Comparison of ENCODE assay signal across 15 cellular contexts in genomic region chr5:150333400-150333799, GRCh38. TPM values are rescaled to one million over a fixed set of nuclear protein-coding genes. Genes with fewer than 3 reads are reported as not detected.
A peak's percentile ranks its signal among the peaks of the same experiment; 100 is the strongest.
DNase-seq lines count a peak whose midpoint lies in the region; FAIRE-seq and TF ChIP-seq lines count a peak whose summit lies in the region.
"Had no signal": no experiment of that assay in that cellular context is flagged by ENCODE, and none has a peak within 500 bp of the region (broad histone marks: within the 10 kb centered on the region; RNA-seq: fewer than 3 reads in every experiment).

No MANE protein-coding gene starts in this region.

- H2AFZ ChIP-seq in OCI-LY7 (ENCODE audit: low read length): no peak overlapping the region

- no peak for TF ChIP-seq POLR2A in adrenal gland (IDR thresholded peaks at IDR 0.05)

- TF ChIP-seq CTCF in adrenal gland (IDR thresholded peaks at IDR 0.05) (no peak), OCI-LY7 (conservative IDR thresholded peaks at IDR 0.05; ENCODE audit: low read length) (no peak)

- POLR2A ChIA-PET in OCI-LY7 (lab: Charles Lee): no interaction called here

- 71 to 81% (median 79%) methylated on average over 5 of the region's 5 CpGs for WGBS in adrenal gland, 4 donors

- H3K9me2 ChIP-seq in OCI-LY7 (ENCODE audit: insufficient read depth, low read length): no peaks in the 10 kb centered on the region

- BruUV-seq in OCI-LY7 (replicated peaks; lab: Mats Ljungman, UMichigan): no TSS peak

- CTCF ChIA-PET in OCI-LY7 (lab: Charles Lee; ENCODE audit: unreplicated experiment): no interaction called here

- H3K79me2 ChIP-seq in OCI-LY7 (ENCODE audit: insufficient read depth, low read depth, low read length): no peaks in the 10 kb centered on the region

- H3K27me3 ChIP-seq in layer of hippocampus (ENCODE audit: control insufficient read depth, insufficient read depth, low read length) (no peaks in the 10 kb centered on the region), adrenal gland (no peaks in the 10 kb centered on the region)
- H3K27me3 ChIP-seq: BLaER1 had no signal

- H3K4me3 ChIP-seq in adrenal gland: no peak overlapping the region
- no peak overlapping the region for H3K4me3 ChIP-seq in OCI-LY7 (ENCODE audit: low read depth, low read length, poor library complexity, severe bottlenecking)
- H3K4me3 ChIP-seq: BLaER1 had no signal

- DNase-seq in Ammon's horn (ENCODE audit: low spot score): peak; percentile 79
- DNase-seq in frontal cortex (ENCODE audit: low spot score in 2 of 2): peak; percentile 32 to 44
- peak; percentile 65 for DNase-seq in putamen (ENCODE audit: low spot score)
- no peak for DNase-seq in adrenal gland
- no peak for DNase-seq in stimulated activated CD8-positive, alpha-beta memory T cell treated with anti-CD3 and anti-CD28 coated beads, Interleukin-4, amount 100 ng/mL, for 48 hours
- DNase-seq in OCI-LY7 (ENCODE audit: low spot score): no peak
- no peak for DNase-seq in NCI-H748 (lab: John Stamatoyannopoulos, UW; ENCODE audit: unreplicated experiment)
- DNase-seq: DMS53, GF-D8 had no signal

- intact Hi-C loops in adrenal gland (cut with DNase I) (no loop called here), OCI-LY7 (cut with micrococcal nuclease; ENCODE audit: unreplicated experiment) (no loop called here)

- H3K4me2 ChIP-seq in OCI-LY7 (ENCODE audit: low read length): no peak overlapping the region
- H3K4me2 ChIP-seq: BLaER1 had no signal

- H3K27ac ChIP-seq in layer of hippocampus (ENCODE audit: low read depth, low read length) (peak overlapping the region; percentile 80), adrenal gland (no peak overlapping the region), OCI-LY7 (ENCODE audit: low read depth, low read length, poor library complexity, severe bottlenecking) (no peak overlapping the region)
- H3K27ac ChIP-seq: 22Rv1, BLaER1, HL-60 had no signal

- H3K4me1 ChIP-seq in adrenal gland (replicated peaks in 1 of 2): no peaks in the 10 kb centered on the region
- H3K4me1 ChIP-seq in OCI-LY7 (ENCODE audit: insufficient read depth, low read length, poor library complexity, severe bottlenecking): no peaks in the 10 kb centered on the region

- H3K36me3 ChIP-seq in adrenal gland (replicated peaks in 1 of 2): no peaks in the 10 kb centered on the region
- H3K36me3 ChIP-seq in OCI-LY7 (ENCODE audit: insufficient read depth, low read length): no peaks in the 10 kb centered on the region
- H3K36me3 ChIP-seq: BLaER1 had no signal

- FAIRE-seq in frontal cortex (lab: Jason Lieb, UNC): no peak
- FAIRE-seq: H54 had no signal

- H3K9me3 ChIP-seq in adrenal gland (replicated peaks in 1 of 3) (no peaks in the 10 kb centered on the region), OCI-LY7 (ENCODE audit: low read length) (no peaks in the 10 kb centered on the region)

- H4K20me1 ChIP-seq in OCI-LY7 (ENCODE audit: insufficient read depth, low read length): no peaks in the 10 kb centered on the region
- H4K20me1 ChIP-seq: BLaER1 had no signal

RNA-seq across cellular contexts. Expression of gene TCOF1, which starts 24.1 kb away (rescaled TPM):
- 9.4 TPM for total RNA-seq in frontal cortex
- 10 to 100 TPM; 14.7 to 25.8 (median 20.8) TPM for total RNA-seq in adrenal gland
- 10 to 100 TPM; 16.6 to 30.3 (median 22.1) TPM for polyA plus RNA-seq in adrenal gland
- total RNA-seq in OCI-LY7 (2014; rRNA removed; shearing (Covaris generic)): 61.3 and 62.9 TPM in 2 replicates
- total RNA-seq in OCI-LY7 (2022): 104 and 108 TPM in 2 replicates

RNA-seq across cellular contexts. Expression of gene ARSI, which starts 30.7 kb away (rescaled TPM):
- total RNA-seq in frontal cortex (0.41 TPM), adrenal gland (under 1 TPM in 7 of 8 donors, not detected in 1; 0.12 to 0.96 (median 0.44) TPM), OCI-LY7 (2022) (not detected in 2 replicates)
- polyA plus RNA-seq in adrenal gland: under 1 TPM in 2 of 3 donors, not detected in 1; 0.13 to 0.27 TPM
- total RNA-seq in OCI-LY7 (2014; rRNA removed; shearing (Covaris generic)): not detected in 2 replicates

RNA-seq across cellular contexts. Expression of gene CAMK2A, which starts 43.8 kb away (rescaled TPM):
- 16.7 TPM for total RNA-seq in frontal cortex
- total RNA-seq in adrenal gland: 1 to 10 TPM in 1 of 8 donors, under 1 TPM in 4, not detected in 3; 0.23 to 1.3 (median 0.74) TPM
- polyA plus RNA-seq in adrenal gland: under 1 TPM; 0.51 to 0.79 (median 0.64) TPM
- not detected in 2 replicates for total RNA-seq in OCI-LY7 (2014; rRNA removed; shearing (Covaris generic))
- not detected in 2 replicates for total RNA-seq in OCI-LY7 (2022)
- total RNA-seq: A673 had no signal

Comparison
In these comparisons a context has a peak if more than half of its experiments do, and no peak if none do; other contexts are left out.
1. DNase-seq: peak in Ammon's horn (single experiment), frontal cortex (2 of 2) and putamen (single experiment); none in adrenal gland (0 of 7), stimulated activated CD8-positive, alpha-beta memory T cell treated with anti-CD3 and anti-CD28 coated beads, Interleukin-4, amount 100 ng/mL, for 48 hours (single experiment), OCI-LY7 (single experiment) and NCI-H748 (single experiment).